In the genomic region with DNA sequence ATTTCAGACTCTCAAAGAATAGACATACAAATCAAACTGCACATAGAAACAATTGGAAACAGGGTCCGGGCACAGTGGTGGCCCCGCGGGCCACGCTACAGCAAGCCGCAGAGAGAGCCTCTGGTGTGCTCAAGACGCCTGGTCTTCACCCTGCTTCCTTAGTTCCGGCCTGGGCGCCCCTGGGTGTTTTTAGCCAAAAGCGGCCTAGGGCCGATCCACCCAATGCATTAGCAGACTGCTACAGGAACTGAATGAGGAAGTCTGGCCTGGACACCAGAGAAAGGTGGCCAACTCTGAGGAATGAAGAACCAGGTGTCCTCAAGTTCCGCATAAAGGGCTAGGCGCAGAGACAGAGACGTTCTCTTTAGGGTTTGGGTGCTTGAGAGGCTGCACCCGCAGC, we compare ENCODE assay signal across 15 cellular contexts. TPM values are rescaled to one million over a fixed set of nuclear protein-coding genes. Genes with fewer than 3 reads are reported as not detected.
DNase-seq lines count a peak whose midpoint lies in the region; ATAC-seq and TF ChIP-seq lines count a peak whose summit lies in the region.
"Had no signal": no experiment of that assay in that cellular context is flagged by ENCODE, and none has a peak within 500 bp of the region (broad histone marks: within the 10 kb centered on the region; RNA-seq: fewer than 3 reads in every experiment).

No MANE protein-coding gene starts in this region.

- H3K27me3 Mint-ChIP-seq in neural crest cell (ENCODE audit: low read depth): peaks cover 100% of the 10 kb centered on the region

- H3K4me3 ChIP-seq in heart left ventricle (peak overlapping the region in 11 of 12 donors; percentile 49 to 93 (median 80)), coronary artery (peak overlapping the region; percentile 71), uterus (peak overlapping the region; percentile 68 to 88)

- intact Hi-C loops in heart left ventricle (cut with DNase I) (loop anchor here in 7 of 10 donors (2.0 to 10.0 kb wide), 13 partner anchors 62 to 741 kb away; partner anchors contain the start of genes GORAB (in 2 of the 7), NTMT2 (in 2 of the 7) and KIFAP3 (in 1 of the 7)), Right ventricle myocardium inferior (cut with DNase I) (loop anchor here (2.0 to 10.0 kb wide), 4 partner anchors 67 to 251 kb away; partner anchors contain the start of gene GORAB), uterus (cut with DNase I; ENCODE audit: low total_unique reads) (no loop called here)

- H3K9me3 ChIP-seq in heart left ventricle (no peaks in the 10 kb centered on the region), uterus (no peaks in the 10 kb centered on the region)

- peaks cover 0 to 82% (median 7%) of the 10 kb centered on the region in 9 donors for H3K27me3 ChIP-seq in heart left ventricle
- no peaks in the 10 kb centered on the region for H3K27me3 ChIP-seq in uterus

- peak overlapping the region in 9 of 12 donors; percentile 58 to 98 (median 94) for H3K27ac ChIP-seq in heart left ventricle
- peak overlapping the region; percentile 90 to 97 for H3K27ac ChIP-seq in coronary artery
- peak overlapping the region; percentile 95 to 99 for H3K27ac ChIP-seq in uterus

- TF ChIP-seq POLR2A in heart left ventricle (IDR thresholded peaks at IDR 0.05) (no peak), uterus (IDR thresholded peaks at IDR 0.05) (no peak)

- H3K9me3 Mint-ChIP-seq in neural crest cell: no peaks in the 10 kb centered on the region
- H3K9me3 Mint-ChIP-seq: activated CD4-positive, alpha-beta memory T cell treated with anti-CD3 and anti-CD28 coated beads for 36 hours; activated naive CD4-positive, alpha-beta T cell treated with anti-CD3 and anti-CD28 coated beads for 36 hours; stimulated activated naive CD8-positive, alpha-beta T cell treated with anti-CD3 and anti-CD28 coated beads, Interleukin-15, Interleukin-2, amounts not matched to agents 100 ng/mL and 50 ng/mL, for 24 hours had no signal

- no peak for ATAC-seq in heart left ventricle
- no peak for ATAC-seq in Right ventricle myocardium inferior

- 51 to 76% (median 54%) methylated on average over 14 of the region's 14 CpGs for WGBS in heart left ventricle, 4 donors

- H3K36me3 ChIP-seq in heart left ventricle (peaks cover 0 to 3% (median 0%) of the 10 kb centered on the region in 9 donors), uterus (no peaks in the 10 kb centered on the region)

- no peak overlapping the region for H3K27ac Mint-ChIP-seq in neural crest cell (ENCODE audit: unreplicated experiment)
- H3K27ac Mint-ChIP-seq: activated CD4-positive, alpha-beta memory T cell treated with anti-CD3 and anti-CD28 coated beads for 36 hours; activated naive CD4-positive, alpha-beta T cell treated with anti-CD3 and anti-CD28 coated beads for 36 hours; stimulated activated naive CD8-positive, alpha-beta T cell treated with anti-CD3 and anti-CD28 coated beads, Interleukin-15, Interleukin-2, amounts not matched to agents 100 ng/mL and 50 ng/mL, for 24 hours had no signal

- peaks cover 6% of the 10 kb centered on the region for H3K36me3 Mint-ChIP-seq in neural crest cell (ENCODE audit: low read depth)
- H3K36me3 Mint-ChIP-seq: activated CD4-positive, alpha-beta memory T cell treated with anti-CD3 and anti-CD28 coated beads for 36 hours had no signal

- peak overlapping the region; percentile 86 for H3K4me3 Mint-ChIP-seq in neural crest cell
- H3K4me3 Mint-ChIP-seq: activated naive CD4-positive, alpha-beta T cell treated with anti-CD3 and anti-CD28 coated beads for 36 hours; stimulated activated naive CD8-positive, alpha-beta T cell treated with anti-CD3 and anti-CD28 coated beads, Interleukin-15, Interleukin-2, amounts not matched to agents 100 ng/mL and 50 ng/mL, for 24 hours had no signal

- H3K4me1 Mint-ChIP-seq in neural crest cell: peaks cover 55% of the 10 kb centered on the region

- DNase-seq in heart left ventricle (peak in 2 of 5 donors; percentile 23 to 62), Right ventricle myocardium inferior (ENCODE audit: missing footprints) (no peak), coronary artery (ENCODE audit: low spot score) (no peak), neural crest cell (ENCODE audit: low read depth, low spot score) (no peak), uterus (peak; percentile 48 to 49), COLO829 (ENCODE audit: low spot score) (no peak), HUDEP-2 (lab: John Stamatoyannopoulos, UW; ENCODE audit: unreplicated experiment in 76 of 76) (no peak)
- no peak for DNase-seq in stimulated activated CD4-positive, alpha-beta T cell treated with anti-CD3 and anti-CD28 coated beads, Interleukin-4, amount 100 ng/mL, for 24 hours
- DNase-seq: activated CD4-positive, alpha-beta memory T cell treated with anti-CD3 and anti-CD28 coated beads for 36 hours; activated naive CD4-positive, alpha-beta T cell treated with anti-CD3 and anti-CD28 coated beads for 36 hours; effector memory CD4-positive, alpha-beta T cell; NCI-H1694; SW 1271 had no signal

- TF ChIP-seq CTCF in heart left ventricle (IDR thresholded peaks at IDR 0.05) (no peak), coronary artery (IDR thresholded peaks at IDR 0.05) (no peak), neural crest cell (conservative IDR thresholded peaks at IDR 0.05) (no peak), uterus (IDR thresholded peaks at IDR 0.05) (no peak)

- H3K4me1 ChIP-seq in heart left ventricle (peaks cover 0 to 54% (median 3%) of the 10 kb centered on the region in 12 donors), uterus (no peaks in the 10 kb centered on the region)

RNA-seq across cellular contexts. Expression of gene PRRX1, which starts 1.7 kb away (rescaled TPM):
- total RNA-seq in heart left ventricle (100 to 1,000 TPM in 1 of 9 donors, 10 to 100 TPM in 8; 25.7 to 104 (median 53.3) TPM), Right ventricle myocardium inferior (46.3 TPM), neural crest cell (4.1 and 4.6 TPM in 2 replicates), uterus (100 to 1,000 TPM in 2 of 4 donors, 10 to 100 TPM in 2; 36.4 to 179 (median 121) TPM)
- polyA plus RNA-seq in heart left ventricle: 10 to 100 TPM; 16.2 to 27.7 TPM
- total RNA-seq: activated CD4-positive, alpha-beta memory T cell treated with anti-CD3 and anti-CD28 coated beads for 36 hours; activated naive CD4-positive, alpha-beta T cell treated with anti-CD3 and anti-CD28 coated beads for 36 hours; HepG2 had no signal
- polyA plus RNA-seq: HepG2 had no signal

Comparison
In these comparisons a context has a peak if more than half of its experiments do, and no peak if none do; other contexts are left out.
1. DNase-seq: peak in uterus (2 of 2); none in Right ventricle myocardium inferior (single experiment), coronary artery (single experiment), neural crest cell (single experiment), stimulated activated CD4-positive, alpha-beta T cell treated with anti-CD3 and anti-CD28 coated beads, Interleukin-4, amount 100 ng/mL, for 24 hours (single experiment), COLO829 (single experiment) and HUDEP-2 (0 of 76).
2. Peak in every context shown above with its lines, with median percentiles within 50 percentile points of each other: H3K27ac ChIP-seq and H3K4me3 ChIP-seq.